ENCODE assay signal across 10 cellular contexts in the genomic region with DNA sequence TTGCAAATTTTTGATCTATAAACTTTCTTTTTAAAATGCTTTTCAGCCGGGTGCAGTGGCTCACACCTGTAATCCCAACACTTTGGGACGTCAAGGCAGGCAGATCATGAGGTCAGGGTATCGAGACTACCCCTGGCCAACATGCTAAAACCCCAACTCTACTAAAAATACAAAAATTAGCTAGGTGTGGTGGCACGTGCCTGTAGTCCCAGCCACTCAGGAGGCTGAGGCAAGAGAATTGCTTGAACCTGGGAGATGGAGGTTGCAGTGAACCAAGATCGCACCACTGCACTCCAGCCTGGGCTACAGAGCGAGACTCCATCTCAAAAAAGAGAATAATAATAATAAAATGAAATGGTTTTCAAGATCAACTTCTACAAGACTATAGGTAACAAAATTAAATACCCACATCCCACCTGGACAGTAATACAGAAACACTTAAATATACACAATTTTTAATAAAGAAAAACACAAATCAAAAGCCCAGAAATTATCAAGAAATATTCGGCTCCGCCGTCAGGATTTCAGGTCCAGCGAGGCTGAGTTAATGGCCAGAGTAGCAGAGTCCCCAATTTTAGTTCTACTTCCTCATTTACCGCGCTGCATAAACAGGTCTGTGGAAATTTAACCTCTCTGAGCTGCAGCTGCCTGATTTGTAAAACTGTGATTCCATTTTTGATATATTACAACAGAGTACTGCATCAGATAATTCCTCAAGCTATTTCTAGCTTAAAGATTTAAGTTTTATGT. TPM values are rescaled to one million over a fixed set of nuclear protein-coding genes. Genes with fewer than 3 reads are reported as not detected.
DNase-seq lines count a peak whose midpoint lies in the region; ATAC-seq and TF ChIP-seq lines count a peak whose summit lies in the region.
"Had no signal": no experiment of that assay in that cellular context is flagged by ENCODE, and none has a peak within 500 bp of the region (broad histone marks: within the 10 kb centered on the region; RNA-seq: fewer than 3 reads in every experiment).

No MANE protein-coding gene starts in this region.

- no peak for TF ChIP-seq POLR2A in stomach (IDR thresholded peaks at IDR 0.05)

- peaks cover 48% of the 10 kb centered on the region for H3K36me3 Mint-ChIP-seq in activated CD8-positive, alpha-beta memory T cell treated with anti-CD3 and anti-CD28 coated beads, Interleukin-2, amount 10 ng/mL, durations not matched to agents 7 days and 5 days

- H3K27ac ChIP-seq in ascending aorta (no peak overlapping the region), stomach (peak overlapping the region in 3 of 5 donors; percentile 1 to 13 (median 5))
- H3K27ac ChIP-seq: C4-2B had no signal

- no peaks in the 10 kb centered on the region for H3K9me3 Mint-ChIP-seq in activated CD8-positive, alpha-beta memory T cell treated with anti-CD3 and anti-CD28 coated beads, Interleukin-2, amount 10 ng/mL, durations not matched to agents 7 days and 5 days (ENCODE audit: low read depth)

- H3K4me3 Mint-ChIP-seq in activated CD8-positive, alpha-beta memory T cell treated with anti-CD3 and anti-CD28 coated beads, Interleukin-2, amount 10 ng/mL, durations not matched to agents 7 days and 5 days: peak overlapping the region; percentile 44

- H3K27me3 ChIP-seq in ascending aorta (no peaks in the 10 kb centered on the region), stomach (no peaks in the 10 kb centered on the region)

- H3K9me3 ChIP-seq in ascending aorta (no peaks in the 10 kb centered on the region), stomach (no peaks in the 10 kb centered on the region)

- H3K4me1 Mint-ChIP-seq in activated CD8-positive, alpha-beta memory T cell treated with anti-CD3 and anti-CD28 coated beads, Interleukin-2, amount 10 ng/mL, durations not matched to agents 7 days and 5 days: peaks cover 44% of the 10 kb centered on the region

- TF ChIP-seq CTCF in ascending aorta (IDR thresholded peaks at IDR 0.05) (no peak), stomach (IDR thresholded peaks at IDR 0.05) (no peak)

- 73 to 83% (median 78%) methylated on average over 12 of the region's 12 CpGs for WGBS in stomach, 5 donors

- no peak for DNase-seq in activated CD8-positive, alpha-beta memory T cell treated with anti-CD3 and anti-CD28 coated beads, Interleukin-2, amount 10 ng/mL, durations not matched to agents 7 days and 5 days
- DNase-seq in activated CD8-positive, alpha-beta memory T cell treated with anti-CD3 and anti-CD28 coated beads for 24 hours: no peak
- DNase-seq in ascending aorta (ENCODE audit: low spot score in 2 of 2) (no peak), stomach (no peak), NCI-H1417 (lab: John Stamatoyannopoulos, UW) (no peak), NCI-H146 (lab: John Stamatoyannopoulos, UW) (no peak), NCI-H1092 treated with DMSO at 0.1 percent for 48 hours (lab: John Stamatoyannopoulos, UW) (no peak)
- DNase-seq: activated CD8-positive, alpha-beta memory T cell treated with anti-CD3 and anti-CD28 coated beads, Interleukin-2, amount 50 U/mL, for 4 hours had no signal

- H3K27me3 Mint-ChIP-seq in activated CD8-positive, alpha-beta memory T cell treated with anti-CD3 and anti-CD28 coated beads, Interleukin-2, amount 10 ng/mL, durations not matched to agents 7 days and 5 days: no peaks in the 10 kb centered on the region

- peaks cover 3 to 16% of the 10 kb centered on the region in 2 donors for H3K4me1 ChIP-seq in ascending aorta
- peaks cover 44 to 89% (median 66%) of the 10 kb centered on the region in 4 donors for H3K4me1 ChIP-seq in stomach

- H3K4me3 ChIP-seq in ascending aorta (peak overlapping the region; percentile 31 to 99), stomach (peak overlapping the region in 3 of 4 donors; percentile 14 to 85 (median 77))

- CTCF ChIA-PET in activated CD8-positive, alpha-beta memory T cell treated with anti-CD3 and anti-CD28 coated beads, Interleukin-2, amount 10 ng/mL, durations not matched to agents 7 days and 5 days (lab: Charles Lee): interaction anchor here (4.7 kb wide), 1 partner anchor 11 kb away, joined by 33 read pairs; no protein-coding TSS in a partner anchor

- no peak for ATAC-seq in activated CD8-positive, alpha-beta memory T cell treated with anti-CD3 and anti-CD28 coated beads, Interleukin-2, amount 10 ng/mL, durations not matched to agents 7 days and 5 days
- ATAC-seq in HG03378 (IDR thresholded peaks at IDR 0.05; ENCODE audit: unreplicated experiment): peak; percentile 24

- no peak for TF ChIP-seq EP300 in stomach (IDR thresholded peaks at IDR 0.05)

- peaks cover 7 to 21% of the 10 kb centered on the region in 2 donors for H3K36me3 ChIP-seq in ascending aorta
- peaks cover 10 to 30% (median 23%) of the 10 kb centered on the region in 4 donors for H3K36me3 ChIP-seq in stomach

- intact Hi-C loops in ascending aorta (cut with DNase I): loop anchor here (5.0 to 10.0 kb wide), 4 partner anchors 408 to 1375 kb away; a partner anchor contains a TSS
- intact Hi-C loops in stomach (cut with DNase I; ENCODE audit: low total_unique reads): no loop called here

- H3K27ac Mint-ChIP-seq in activated CD8-positive, alpha-beta memory T cell treated with anti-CD3 and anti-CD28 coated beads, Interleukin-2, amount 10 ng/mL, durations not matched to agents 7 days and 5 days: peak overlapping the region; percentile 56

RNA-seq across cellular contexts. Expression of a gene that starts 4.0 kb away (rescaled TPM):
- total RNA-seq in activated CD8-positive, alpha-beta memory T cell treated with anti-CD3 and anti-CD28 coated beads, Interleukin-2, amount 10 ng/mL, durations not matched to agents 7 days and 5 days: 10 to 100 TPM; 44.9 to 46.7 TPM
- total RNA-seq in ascending aorta (12.9 TPM), stomach (100 to 1,000 TPM in 1 of 5 donors, 10 to 100 TPM in 4; 45.6 to 143 (median 58.3) TPM)
- polyA plus RNA-seq in stomach: 10 to 100 TPM; 11.9 to 13.9 (median 13.8) TPM

Comparison
In these comparisons a context has a peak if more than half of its experiments do, and no peak if none do; other contexts are left out.
1. H3K27ac ChIP-seq: peak in stomach (3 of 5); none in ascending aorta (0 of 2).